In the genomic region with DNA sequence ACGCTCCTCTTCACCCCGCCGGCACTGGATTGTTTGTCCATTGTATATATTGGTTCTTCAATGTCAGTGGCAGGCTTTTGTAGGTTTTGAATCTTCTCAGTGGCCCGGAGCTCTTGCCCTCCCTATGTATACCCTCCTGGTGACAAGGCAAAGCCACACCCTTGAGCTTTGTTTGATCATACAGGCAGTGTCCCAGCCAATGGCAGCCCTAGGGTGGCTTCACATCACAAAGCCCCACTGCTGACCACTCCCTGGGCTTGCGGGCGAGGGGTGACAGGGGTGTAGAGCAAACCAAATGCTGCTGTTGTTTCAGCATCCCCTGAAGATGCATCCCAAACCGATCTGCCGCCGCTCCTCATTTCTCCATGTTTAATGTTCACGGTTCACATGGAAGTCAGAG, we compare ENCODE assay signal across 8 cellular contexts. TPM values are rescaled to one million over a fixed set of nuclear protein-coding genes. Genes with fewer than 3 reads are reported as not detected.
"Had no signal": no experiment of that assay in that cellular context is flagged by ENCODE, and none has a peak within 500 bp of the region (broad histone marks: within the 10 kb centered on the region; RNA-seq: fewer than 3 reads in every experiment).

A gene with protein sequence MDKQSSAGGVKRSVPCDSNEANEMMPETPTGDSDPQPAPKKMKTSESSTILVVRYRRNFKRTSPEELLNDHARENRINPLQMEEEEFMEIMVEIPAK (minus strand): TSS at position 101 of the 400 bp plus-strand sequence. CDS start 60 bp downstream, at position 41.

RNA-seq across cellular contexts. Expression of the gene that starts here (rescaled TPM):
- total RNA-seq: OCI-LY7, PC-3, Peyer's patch, Right ventricle myocardium inferior, Right ventricle myocardium superior, SJCRH30, SK-MEL-5, T-cell had no signal
